In the genomic region with DNA sequence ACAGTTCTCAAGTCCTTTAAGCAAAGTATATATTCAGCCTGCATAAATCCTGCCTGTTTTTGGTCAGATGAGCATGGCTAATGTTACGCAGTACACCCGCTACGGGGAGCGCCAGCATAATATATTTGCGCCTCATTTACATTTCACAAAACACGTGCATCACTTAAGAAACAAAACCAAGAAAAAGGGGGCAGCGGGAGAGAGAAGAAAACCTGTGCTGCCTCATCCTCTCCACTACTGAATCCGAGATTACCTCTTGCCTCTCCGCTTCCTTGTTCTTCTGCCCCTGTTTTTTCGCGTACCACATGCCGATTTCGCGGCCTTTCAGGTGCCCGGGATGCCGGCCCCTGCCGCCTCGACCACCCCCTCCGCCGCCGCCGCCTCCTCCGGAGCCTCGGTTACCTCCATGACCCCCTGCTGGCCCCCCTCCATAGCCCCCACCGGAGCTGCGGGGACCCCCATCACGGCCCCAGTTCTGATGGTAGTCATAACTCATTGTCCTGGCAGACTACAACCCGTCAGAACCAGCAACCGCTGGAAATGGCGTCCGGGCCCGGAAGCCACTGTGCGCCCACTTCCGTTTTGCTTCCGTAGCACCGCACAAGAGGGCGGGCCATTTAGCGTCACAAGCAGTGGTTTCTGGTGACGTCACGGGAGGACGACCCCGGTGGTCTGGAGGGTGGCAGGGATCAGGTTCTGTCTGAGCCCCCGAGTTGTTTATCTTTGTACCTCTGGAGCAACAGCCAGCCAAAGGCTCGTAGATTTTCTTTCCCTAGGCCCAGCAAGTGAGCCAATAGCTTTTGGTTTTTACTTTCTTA, we compare ENCODE assay signal across 8 cellular contexts. TPM values are rescaled to one million over a fixed set of nuclear protein-coding genes. Genes with fewer than 3 reads are reported as not detected.
A peak's percentile ranks its signal among the peaks of the same experiment; 100 is the strongest.
DNase-seq lines count a peak whose midpoint lies in the region; ATAC-seq and TF ChIP-seq lines count a peak whose summit lies in the region.

DHX36 (minus strand) TSS at position 567 of the 818 bp plus-strand sequence; CDS start at position 496, 71 bp downstream.

- intact Hi-C loops in natural killer cell (cut with micrococcal nuclease) = loop anchor here (2.0 to 5.0 kb wide), 2 partner anchors 1162 to 1531 kb away; partner anchors contain the start of genes RAP2B and SLC33A1

- no peak within 1 kb of the TSS for H3K4me3 Mint-ChIP-seq in activated T-helper 17 cell treated with anti-CD3 and anti-CD28 coated beads, Interleukin-2, amount 50 U/mL, for 72 hours
- H3K4me3 Mint-ChIP-seq in natural killer cell = peak within 1 kb of the TSS; percentile 94

- peak; percentile 41 for TF ChIP-seq CTCF in LNCAP (IDR thresholded peaks at IDR 0.05)
- no peak for TF ChIP-seq CTCF in natural killer cell (IDR thresholded peaks at IDR 0.05)

- H3K27me3 Mint-ChIP-seq in activated T-helper 17 cell treated with anti-CD3 and anti-CD28 coated beads, Interleukin-2, amount 50 U/mL, for 72 hours = no peaks in the 10 kb centered on the region
- peaks cover 0 to 11% of the 10 kb centered on the region in 2 donors for H3K27me3 Mint-ChIP-seq in natural killer cell (ENCODE audit: low read depth in 2 of 2)

- ATAC-seq in activated T-helper 17 cell treated with anti-CD3 and anti-CD28 coated beads, Interleukin-2, amount 50 U/mL, for 72 hours (replicated peaks) = peak; percentile 92
- ATAC-seq in natural killer cell = peak; percentile 85 to 94 (median 90)

- peak within 1 kb of the TSS; percentile 96 for H3K27ac Mint-ChIP-seq in activated T-helper 17 cell treated with anti-CD3 and anti-CD28 coated beads, Interleukin-2, amount 50 U/mL, for 72 hours
- H3K27ac Mint-ChIP-seq in natural killer cell = no peak within 1 kb of the TSS

- DNase-seq in Daoy (ENCODE audit: low read depth) (peak; percentile 93), GOT3 (lab: John Stamatoyannopoulos, UW) (peak; percentile 59), RPMI8226 (peak; percentile 96), fibroblast of peridontal ligament (ENCODE audit: extremely low read depth) (peak; percentile 96), natural killer cell (peak; percentile 88)
- peak; percentile 86 for DNase-seq in stimulated activated naive CD4-positive, alpha-beta T cell treated with Interleukin-2 at 50 U/mL for 16 hours (lab: John Stamatoyannopoulos, UW)

- H3K9me3 Mint-ChIP-seq in activated T-helper 17 cell treated with anti-CD3 and anti-CD28 coated beads, Interleukin-2, amount 50 U/mL, for 72 hours = no peaks in the 10 kb centered on the region
- no peaks in the 10 kb centered on the region for H3K9me3 Mint-ChIP-seq in natural killer cell

- H3K4me1 Mint-ChIP-seq in activated T-helper 17 cell treated with anti-CD3 and anti-CD28 coated beads, Interleukin-2, amount 50 U/mL, for 72 hours = peaks cover 14% of the 10 kb centered on the region
- peaks cover 18 to 23% of the 10 kb centered on the region in 2 donors for H3K4me1 Mint-ChIP-seq in natural killer cell

- H3K36me3 Mint-ChIP-seq in activated T-helper 17 cell treated with anti-CD3 and anti-CD28 coated beads, Interleukin-2, amount 50 U/mL, for 72 hours (ENCODE audit: low read depth) = peaks cover 9% of the 10 kb centered on the region
- H3K36me3 Mint-ChIP-seq in natural killer cell = no peaks in the 10 kb centered on the region

RNA-seq across cellular contexts. Expression of gene DHX36, which starts in this region (rescaled TPM):
- total RNA-seq in Daoy (2014; rRNA removed; shearing (Covaris generic)) = 51.9 and 52.2 TPM in 2 replicates
- 10 to 100 TPM; 54.5 to 77.7 TPM for total RNA-seq in activated T-helper 17 cell treated with anti-CD3 and anti-CD28 coated beads, Interleukin-2, amount 50 U/mL, for 72 hours
- 100 to 1,000 TPM in 2 of 3 donors, 10 to 100 TPM in 1; 97.3 to 111 (median 102) TPM for total RNA-seq in natural killer cell

Comparison
In these comparisons a context has a peak if more than half of its experiments do, and no peak if none do; other contexts are left out.
1. Peak in every context shown above with its lines: DNase-seq and ATAC-seq.